8 cellular contexts compared by ENCODE assay signal in genomic region chr17:4144411-4144747, GRCh38. TPM values are rescaled to one million over a fixed set of nuclear protein-coding genes. Genes with fewer than 3 reads are reported as not detected.
DNase-seq lines count a peak whose midpoint lies in the region; ATAC-seq and TF ChIP-seq lines count a peak whose summit lies in the region.

No MANE protein-coding gene starts in this region.

- peaks cover 20% of the 10 kb centered on the region for H3K4me1 ChIP-seq in Karpas-422 (ENCODE audit: low read length)
- H3K4me1 ChIP-seq in naive thymus-derived CD4-positive, alpha-beta T cell (ENCODE audit: control insufficient read depth in 2 of 2, insufficient read depth in 2 of 2, low read length in 2 of 2), result peaks cover 33 to 36% of the 10 kb centered on the region in 2 donors

- H3K9me3 ChIP-seq in AG04450 (ENCODE audit: control insufficient read depth, insufficient read depth, low read length), result no peaks in the 10 kb centered on the region; the same call in 1 of the 2 replicates
- no peaks in the 10 kb centered on the region for H3K9me3 ChIP-seq in Karpas-422 (ENCODE audit: low read length)
- no peaks in the 10 kb centered on the region for H3K9me3 ChIP-seq in naive thymus-derived CD4-positive, alpha-beta T cell (ENCODE audit: control insufficient read depth in 2 of 3, low read length in 3 of 3)

- peaks cover 39% of the 10 kb centered on the region for H3K79me2 ChIP-seq in Karpas-422 (ENCODE audit: low read length)

- H3K36me3 ChIP-seq in Karpas-422 (ENCODE audit: insufficient read depth, low read length), result no peaks in the 10 kb centered on the region
- peaks cover 0 to 10% (median 0%) of the 10 kb centered on the region in 3 experiments for H3K36me3 ChIP-seq in naive thymus-derived CD4-positive, alpha-beta T cell (ENCODE audit: control insufficient read depth in 2 of 3, insufficient read depth in 3 of 3, low read length in 3 of 3)

- intact Hi-C loops in naive thymus-derived CD4-positive, alpha-beta T cell (cut with micrococcal nuclease), result loop anchor here in 1 of 2 donors (10.0 kb wide), 1 partner anchor 590 kb away; the partner anchor contains the start of genes CXCL16, MED11 and ZMYND15

- in situ Hi-C loops in ACHN (cut with HindIII; ENCODE audit: low pct_ligation_motif_present, low pct_unique_long_range_greater_than_20kb, low sequenced_read_pairs), result no loop called here

- no peak for ATAC-seq in naive thymus-derived CD4-positive, alpha-beta T cell
- no peak for ATAC-seq in HG02642 (IDR thresholded peaks at IDR 0.05; ENCODE audit: poor library complexity, unreplicated experiment)

- peak overlapping the region; percentile 94 to 100 (median 99) for H3K4me3 Mint-ChIP-seq in naive thymus-derived CD4-positive, alpha-beta T cell

- 0 out of 2 replicates have a peak overlapping the region, but pooled peaks have one; percentile 26 for H2AFZ ChIP-seq in Karpas-422 (ENCODE audit: low read length)

- H3K27me3 ChIP-seq in AG04450 (ENCODE audit: control insufficient read depth, insufficient read depth, low read length) (no peaks in the 10 kb centered on the region), Karpas-422 (ENCODE audit: low read length) (no peaks in the 10 kb centered on the region)
- no peaks in the 10 kb centered on the region for H3K27me3 ChIP-seq in naive thymus-derived CD4-positive, alpha-beta T cell (ENCODE audit: control insufficient read depth in 2 of 2, insufficient read depth in 2 of 2, low read length in 2 of 2)

- no peaks in the 10 kb centered on the region for H3K9me2 ChIP-seq in Karpas-422 (replicated peaks; ENCODE audit: insufficient read depth, low read length)

- H4K20me1 ChIP-seq in Karpas-422 (ENCODE audit: insufficient read depth, low read depth, low read length), result peaks cover 2% of the 10 kb centered on the region; the same call in 1 of the 2 replicates

- POLR2A ChIA-PET in AG04450 (lab: Yijun Ruan, JAX), result interaction anchor here (0.6 to 1.4 kb wide), 5 partner anchors 13 to 258 kb away, joined by 3 to 7 read pairs (median 6); no protein-coding TSS in a partner anchor
- POLR2A ChIA-PET in naive thymus-derived CD4-positive, alpha-beta T cell (lab: Charles Lee), result interaction anchor here (0.8 to 5.2 kb wide), 10 partner anchors 10 to 804 kb away, joined by 3 to 132 read pairs (median 12); partner anchors contain the start of gene PFN1

- peak overlapping the region; percentile 97 for H3K4me2 ChIP-seq in Karpas-422 (ENCODE audit: low read depth, low read length, poor library complexity, severe bottlenecking)

- H3K4me3 ChIP-seq in AG04450 (ENCODE audit: low read depth, low read length) (peak overlapping the region; percentile 78), Karpas-422 (ENCODE audit: low read length) (peak overlapping the region; percentile 93)
- peak overlapping the region; percentile 90 for H3K4me3 ChIP-seq in naive thymus-derived CD4-positive, alpha-beta T cell (ENCODE audit: low read length)

- DNase-seq in AG04450 (ENCODE audit: low read depth, low spot score) (no peak), Karpas-422 (no peak), NCI-H1048 (lab: John Stamatoyannopoulos, UW) (no peak), NCI-H524 treated with DMSO at 0.1 percent for 48 hours (lab: John Stamatoyannopoulos, UW) (no peak), ACHN (no peak)
- DNase-seq in naive thymus-derived CD4-positive, alpha-beta T cell, result peak in 1 of 9 donors; percentile 1

- CTCF ChIA-PET in AG04450 (lab: Charles Lee), result no interaction called here
- CTCF ChIA-PET in naive thymus-derived CD4-positive, alpha-beta T cell (lab: Charles Lee), result interaction anchor here (1.8 kb wide), 1 partner anchor 32 kb away, joined by 11 read pairs; no protein-coding TSS in a partner anchor

- H3K27ac Mint-ChIP-seq in naive thymus-derived CD4-positive, alpha-beta T cell, result peak overlapping the region; percentile 99 to 100 (median 100)

- no peaks in the 10 kb centered on the region for H3K9me3 Mint-ChIP-seq in naive thymus-derived CD4-positive, alpha-beta T cell

- peaks cover 0 to 2% (median 0%) of the 10 kb centered on the region in 5 donors for H3K27me3 Mint-ChIP-seq in naive thymus-derived CD4-positive, alpha-beta T cell

- H3K9ac ChIP-seq in Karpas-422 (ENCODE audit: low read length), result peak overlapping the region; percentile 90

- H3K4me1 Mint-ChIP-seq in naive thymus-derived CD4-positive, alpha-beta T cell, result peaks cover 36 to 44% (median 40%) of the 10 kb centered on the region in 7 donors

- H3K36me3 Mint-ChIP-seq in naive thymus-derived CD4-positive, alpha-beta T cell, result peaks cover 0 to 11% (median 4%) of the 10 kb centered on the region in 5 donors

- TF ChIP-seq CTCF in AG04450 (IDR thresholded peaks at IDR 0.05; ENCODE audit: low read depth, low read length), result no peak

- H3K27ac ChIP-seq in AG04450 (ENCODE audit: low read depth, low read length) (no peak overlapping the region), Karpas-422 (ENCODE audit: low read length) (peak overlapping the region; percentile 86), cingulate gyrus (ENCODE audit: low read depth, low read length) (peak overlapping the region; percentile 98)
- H3K27ac ChIP-seq in naive thymus-derived CD4-positive, alpha-beta T cell (ENCODE audit: low read depth, low read length), result peak overlapping the region; percentile 100

RNA-seq across cellular contexts. Expression of gene CYB5D2, which starts 1.4 kb away (rescaled TPM):
- 15.6 and 22.0 TPM in 2 replicates for polyA plus RNA-seq in AG04450 (2011; rRNA removed)
- 14.9 and 15.6 TPM in 2 replicates for polyA minus RNA-seq in AG04450 (2011; rRNA and poly(A)+ RNA removed)
- 4.9 and 14.5 TPM in 2 replicates for total RNA-seq in Karpas-422 (2014; rRNA removed; shearing (Covaris generic); ENCODE audit: low replicate concordance)
- 10 to 100 TPM in 2 of 5 experiments, 1 to 10 TPM in 3; 6.5 to 11.4 (median 8.3) TPM for total RNA-seq in naive thymus-derived CD4-positive, alpha-beta T cell
- 10 to 100 TPM; 17.5 to 17.7 TPM for polyA plus RNA-seq in naive thymus-derived CD4-positive, alpha-beta T cell

RNA-seq across cellular contexts. Expression of gene ZZEF1, which starts 1.5 kb away (rescaled TPM):
- polyA plus RNA-seq in AG04450 (2011; rRNA removed), result 15.3 and 18.3 TPM in 2 replicates
- polyA minus RNA-seq in AG04450 (2011; rRNA and poly(A)+ RNA removed), result 74.1 and 76.2 TPM in 2 replicates
- total RNA-seq in Karpas-422 (2014; rRNA removed; shearing (Covaris generic); ENCODE audit: low replicate concordance), result 54.0 and 70.6 TPM in 2 replicates
- total RNA-seq in naive thymus-derived CD4-positive, alpha-beta T cell, result 100 to 1,000 TPM in 1 of 5 experiments, 10 to 100 TPM in 4; 62.1 to 101 (median 97.4) TPM
- polyA plus RNA-seq in naive thymus-derived CD4-positive, alpha-beta T cell, result 10 to 100 TPM in 1 of 2 donors, 1 to 10 TPM in 1; 8.0 to 10.1 TPM
